ENCODE assay signal across 19 cellular contexts in genomic region chr7:114180556-114181266, GRCh38.
DNase-seq lines count a peak whose midpoint lies in the region; ATAC-seq, FAIRE-seq and TF ChIP-seq lines count a peak whose summit lies in the region.
"Had no signal": no experiment of that assay in that cellular context is flagged by ENCODE, and none has a peak within 500 bp of the region (broad histone marks: within the 10 kb centered on the region; RNA-seq: fewer than 3 reads in every experiment).

No MANE protein-coding gene starts in this region.

- no peak overlapping the region for H3K4me2 ChIP-seq in A549

- no peak for TF ChIP-seq CTCF in A549 (IDR thresholded peaks at IDR 0.05)

- no peak for TF ChIP-seq RAD21 in A549 (conservative IDR thresholded peaks at IDR 0.05 in 1 of 2, IDR thresholded peaks at IDR 0.05 in 1 of 2)

- ATAC-seq in A549 (no peak), SK-N-SH treated with all-trans-retinoic acid at 6 μM for 48 hours (no peak)
- ATAC-seq: GM12878 had no signal

- CTCF ChIA-PET in A549 (lab: Yijun Ruan, JAX): no interaction called here

- TF ChIP-seq POLR2A in A549 (IDR thresholded peaks at IDR 0.05; ENCODE audit: low read length): no peak

- DNase-seq in A549 (ENCODE audit: low read depth in 1 of 2, low spot score in 1 of 2) (no peak), SK-N-DZ (ENCODE audit: low spot score) (peak; percentile 3), fibroblast of gingiva (ENCODE audit: low read depth) (peak; percentile 1), DMS53 (lab: John Stamatoyannopoulos, UW) (no peak), HuH-7 (ENCODE audit: low spot score) (no peak)
- no peak for DNase-seq in activated CD4-positive, alpha-beta T cell treated with anti-CD3 and anti-CD28 coated beads, Interleukin-2, amount 50 U/mL, for 1 hour
- DNase-seq: 8988T; C1 segment of cervical spinal cord; Calu3; CD4-positive, alpha-beta memory T cell; COR-L47; DND-41; GM23248; HCEC 1CT had no signal

- POLR2A ChIA-PET in A549 (lab: Yijun Ruan, JAX): no interaction called here

- H3K4me1 ChIP-seq in A549: no peaks in the 10 kb centered on the region

- H3K27ac ChIP-seq in A549: no peak overlapping the region
- H3K27ac ChIP-seq: GM23248 had no signal

- no peaks in the 10 kb centered on the region for H3K9me3 ChIP-seq in A549

- no peak for TF ChIP-seq EP300 in A549 (IDR thresholded peaks at IDR 0.05)

- FAIRE-seq in A549 (lab: Jason Lieb, UNC): no peak
- FAIRE-seq: G401.6, GM12878, GM19239, H1 had no signal

- H3K4me3 ChIP-seq in A549: no peak overlapping the region
- H3K4me3 ChIP-seq: GM12878, GM23248 had no signal

TF ChIP-seq in A549, 52 proteins besides CTCF, POLR2A, EP300 and RAD21:
- TF ChIP-seq ELK1 (IDR thresholded peaks at IDR 0.05; ENCODE audit: low read depth, low read length): no peak
- TF ChIP-seq ZFP36 (IDR thresholded peaks at IDR 0.05; ENCODE audit: borderline replicate concordance, partially characterized antibody): no peak
- TF ChIP-seq ATOH8 (CRISPR knock-in tag; IDR thresholded peaks at IDR 0.05; ENCODE audit: low read depth): no peak
- no peak for TF ChIP-seq SREBF2 (IDR thresholded peaks at IDR 0.05)
- peak; percentile 53 for TF ChIP-seq MAFK (IDR thresholded peaks at IDR 0.05; ENCODE audit: partially characterized antibody)
- TF ChIP-seq, protein P1, sequence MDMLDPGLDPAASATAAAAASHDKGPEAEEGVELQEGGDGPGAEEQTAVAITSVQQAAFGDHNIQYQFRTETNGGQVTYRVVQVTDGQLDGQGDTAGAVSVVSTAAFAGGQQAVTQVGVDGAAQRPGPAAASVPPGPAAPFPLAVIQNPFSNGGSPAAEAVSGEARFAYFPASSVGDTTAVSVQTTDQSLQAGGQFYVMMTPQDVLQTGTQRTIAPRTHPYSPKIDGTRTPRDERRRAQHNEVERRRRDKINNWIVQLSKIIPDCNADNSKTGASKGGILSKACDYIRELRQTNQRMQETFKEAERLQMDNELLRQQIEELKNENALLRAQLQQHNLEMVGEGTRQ (IDR thresholded peaks at IDR 0.05): no peak
- TF ChIP-seq, protein P2, sequence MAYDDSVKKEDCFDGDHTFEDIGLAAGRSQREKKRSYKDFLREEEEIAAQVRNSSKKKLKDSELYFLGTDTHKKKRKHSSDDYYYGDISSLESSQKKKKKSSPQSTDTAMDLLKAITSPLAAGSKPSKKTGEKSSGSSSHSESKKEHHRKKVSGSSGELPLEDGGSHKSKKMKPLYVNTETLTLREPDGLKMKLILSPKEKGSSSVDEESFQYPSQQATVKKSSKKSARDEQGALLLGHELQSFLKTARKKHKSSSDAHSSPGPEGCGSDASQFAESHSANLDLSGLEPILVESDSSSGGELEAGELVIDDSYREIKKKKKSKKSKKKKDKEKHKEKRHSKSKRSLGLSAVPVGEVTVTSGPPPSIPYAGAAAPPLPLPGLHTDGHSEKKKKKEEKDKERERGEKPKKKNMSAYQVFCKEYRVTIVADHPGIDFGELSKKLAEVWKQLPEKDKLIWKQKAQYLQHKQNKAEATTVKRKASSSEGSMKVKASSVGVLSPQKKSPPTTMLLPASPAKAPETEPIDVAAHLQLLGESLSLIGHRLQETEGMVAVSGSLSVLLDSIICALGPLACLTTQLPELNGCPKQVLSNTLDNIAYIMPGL (CRISPR knock-in tag; IDR thresholded peaks at IDR 0.05; ENCODE audit: borderline replicate concordance): no peak

TF ChIP-seq in SK-N-SH treated with all-trans-retinoic acid at 6 μM for 48 hours, 23 proteins besides CTCF, POLR2A, EP300 and RAD21:
- no peak for TF ChIP-seq PPARA (CRISPR knock-in tag; IDR thresholded peaks at IDR 0.05; ENCODE audit: borderline replicate concordance)
- TF ChIP-seq RARB (CRISPR knock-in tag; IDR thresholded peaks at IDR 0.05): no peak
- TF ChIP-seq ZNF565 (CRISPR knock-in tag; conservative IDR thresholded peaks at IDR 0.05; ENCODE audit: low read depth): no peak
- TF ChIP-seq, protein P3, sequence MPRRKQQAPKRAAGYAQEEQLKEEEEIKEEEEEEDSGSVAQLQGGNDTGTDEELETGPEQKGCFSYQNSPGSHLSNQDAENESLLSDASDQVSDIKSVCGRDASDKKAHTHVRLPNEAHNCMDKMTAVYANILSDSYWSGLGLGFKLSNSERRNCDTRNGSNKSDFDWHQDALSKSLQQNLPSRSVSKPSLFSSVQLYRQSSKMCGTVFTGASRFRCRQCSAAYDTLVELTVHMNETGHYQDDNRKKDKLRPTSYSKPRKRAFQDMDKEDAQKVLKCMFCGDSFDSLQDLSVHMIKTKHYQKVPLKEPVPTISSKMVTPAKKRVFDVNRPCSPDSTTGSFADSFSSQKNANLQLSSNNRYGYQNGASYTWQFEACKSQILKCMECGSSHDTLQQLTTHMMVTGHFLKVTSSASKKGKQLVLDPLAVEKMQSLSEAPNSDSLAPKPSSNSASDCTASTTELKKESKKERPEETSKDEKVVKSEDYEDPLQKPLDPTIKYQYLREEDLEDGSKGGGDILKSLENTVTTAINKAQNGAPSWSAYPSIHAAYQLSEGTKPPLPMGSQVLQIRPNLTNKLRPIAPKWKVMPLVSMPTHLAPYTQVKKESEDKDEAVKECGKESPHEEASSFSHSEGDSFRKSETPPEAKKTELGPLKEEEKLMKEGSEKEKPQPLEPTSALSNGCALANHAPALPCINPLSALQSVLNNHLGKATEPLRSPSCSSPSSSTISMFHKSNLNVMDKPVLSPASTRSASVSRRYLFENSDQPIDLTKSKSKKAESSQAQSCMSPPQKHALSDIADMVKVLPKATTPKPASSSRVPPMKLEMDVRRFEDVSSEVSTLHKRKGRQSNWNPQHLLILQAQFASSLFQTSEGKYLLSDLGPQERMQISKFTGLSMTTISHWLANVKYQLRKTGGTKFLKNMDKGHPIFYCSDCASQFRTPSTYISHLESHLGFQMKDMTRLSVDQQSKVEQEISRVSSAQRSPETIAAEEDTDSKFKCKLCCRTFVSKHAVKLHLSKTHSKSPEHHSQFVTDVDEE (CRISPR knock-in tag; IDR thresholded peaks at IDR 0.05): no peak
- TF ChIP-seq, protein P4, sequence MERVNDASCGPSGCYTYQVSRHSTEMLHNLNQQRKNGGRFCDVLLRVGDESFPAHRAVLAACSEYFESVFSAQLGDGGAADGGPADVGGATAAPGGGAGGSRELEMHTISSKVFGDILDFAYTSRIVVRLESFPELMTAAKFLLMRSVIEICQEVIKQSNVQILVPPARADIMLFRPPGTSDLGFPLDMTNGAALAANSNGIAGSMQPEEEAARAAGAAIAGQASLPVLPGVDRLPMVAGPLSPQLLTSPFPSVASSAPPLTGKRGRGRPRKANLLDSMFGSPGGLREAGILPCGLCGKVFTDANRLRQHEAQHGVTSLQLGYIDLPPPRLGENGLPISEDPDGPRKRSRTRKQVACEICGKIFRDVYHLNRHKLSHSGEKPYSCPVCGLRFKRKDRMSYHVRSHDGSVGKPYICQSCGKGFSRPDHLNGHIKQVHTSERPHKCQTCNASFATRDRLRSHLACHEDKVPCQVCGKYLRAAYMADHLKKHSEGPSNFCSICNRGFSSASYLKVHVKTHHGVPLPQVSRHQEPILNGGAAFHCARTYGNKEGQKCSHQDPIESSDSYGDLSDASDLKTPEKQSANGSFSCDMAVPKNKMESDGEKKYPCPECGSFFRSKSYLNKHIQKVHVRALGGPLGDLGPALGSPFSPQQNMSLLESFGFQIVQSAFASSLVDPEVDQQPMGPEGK (CRISPR knock-in tag; IDR thresholded peaks at IDR 0.05; ENCODE audit: borderline replicate concordance): no peak
- no peak for TF ChIP-seq ZNF8 (CRISPR knock-in tag; IDR thresholded peaks at IDR 0.05)
- no peak for TF ChIP-seq CSDC2 (CRISPR knock-in tag; IDR thresholded peaks at IDR 0.05)
- TF ChIP-seq ZFP3 (CRISPR knock-in tag; IDR thresholded peaks at IDR 0.05): no peak
- peak; percentile 70; the same call in 1 of the 2 replicates for TF ChIP-seq TCF4 (CRISPR knock-in tag; IDR thresholded peaks at IDR 0.05; ENCODE audit: borderline replicate concordance)

Comparison
In these comparisons a context has a peak if more than half of its experiments do, and no peak if none do; other contexts are left out.
1. DNase-seq: peak in SK-N-DZ (single experiment) and fibroblast of gingiva (single experiment); none in A549 (0 of 2), DMS53 (single experiment), activated CD4-positive, alpha-beta T cell treated with anti-CD3 and anti-CD28 coated beads, Interleukin-2, amount 50 U/mL, for 1 hour (single experiment) and HuH-7 (single experiment).